Comparison of ENCODE assay signal across 1 cellular context in the genomic region with DNA sequence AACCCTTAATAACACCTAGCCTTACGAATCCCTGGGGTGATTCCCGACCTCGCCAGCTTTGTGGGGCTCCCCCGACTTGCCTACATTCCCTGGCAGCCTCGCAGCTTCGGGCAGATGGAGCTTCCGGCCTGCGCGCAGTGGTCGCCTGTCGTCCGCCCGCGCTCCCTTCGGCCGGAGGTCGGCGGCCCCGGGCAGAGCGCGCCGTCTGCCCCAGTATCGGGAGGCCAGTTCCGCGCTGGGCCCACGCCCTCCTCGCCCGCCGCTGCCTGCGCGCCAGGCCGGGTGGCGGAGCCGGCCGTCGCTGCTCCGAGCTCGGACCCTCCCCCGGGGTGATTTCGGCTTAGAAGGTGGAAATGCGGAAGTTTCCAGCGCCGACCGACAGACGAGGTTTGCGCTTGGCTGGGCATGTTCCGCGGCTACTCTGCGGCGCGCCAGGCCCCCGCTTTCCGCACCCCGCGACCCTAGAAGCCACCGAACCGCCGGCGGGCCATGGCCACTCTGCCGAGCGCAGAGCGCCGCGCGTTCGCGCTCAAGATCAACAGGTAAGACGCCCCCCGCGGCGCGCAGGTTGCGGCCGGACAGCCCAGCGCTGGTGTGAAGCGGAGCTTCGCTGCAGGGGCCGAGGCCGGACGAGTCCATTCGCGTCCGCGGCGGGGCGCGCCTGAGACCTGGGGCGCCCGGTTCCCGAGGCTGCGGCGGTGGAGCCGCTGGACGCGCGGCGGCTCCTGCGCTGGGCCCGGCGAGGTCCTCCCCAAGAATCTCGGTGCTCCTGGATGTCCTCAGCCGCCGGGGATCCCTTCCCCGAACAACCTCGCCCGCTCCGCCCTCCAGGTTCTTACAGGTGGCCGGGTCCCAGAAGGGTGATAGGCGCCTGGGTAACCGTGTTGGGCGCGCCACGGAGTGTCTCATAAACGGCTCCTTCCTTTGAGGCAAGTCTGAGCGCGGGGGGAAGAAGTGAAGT.
TF ChIP-seq lines count a peak whose summit lies in the region.

Gene DOCK8 (plus strand): TSS at position 378 of the 961 bp plus-strand sequence. CDS start 112 bp downstream, at position 490.

TF ChIP-seq in SK-N-SH, 30 proteins besides CTCF, POLR2A, EP300 and RAD21 (continued from another document):
- no peak for TF ChIP-seq REST (IDR thresholded peaks at IDR 0.05; ENCODE audit: low read depth, low read length)
- TF ChIP-seq, protein P1, sequence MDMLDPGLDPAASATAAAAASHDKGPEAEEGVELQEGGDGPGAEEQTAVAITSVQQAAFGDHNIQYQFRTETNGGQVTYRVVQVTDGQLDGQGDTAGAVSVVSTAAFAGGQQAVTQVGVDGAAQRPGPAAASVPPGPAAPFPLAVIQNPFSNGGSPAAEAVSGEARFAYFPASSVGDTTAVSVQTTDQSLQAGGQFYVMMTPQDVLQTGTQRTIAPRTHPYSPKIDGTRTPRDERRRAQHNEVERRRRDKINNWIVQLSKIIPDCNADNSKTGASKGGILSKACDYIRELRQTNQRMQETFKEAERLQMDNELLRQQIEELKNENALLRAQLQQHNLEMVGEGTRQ (IDR thresholded peaks at IDR 0.05; ENCODE audit: borderline replicate concordance, low read depth, low read length): no peak
- TF ChIP-seq, protein P2, sequence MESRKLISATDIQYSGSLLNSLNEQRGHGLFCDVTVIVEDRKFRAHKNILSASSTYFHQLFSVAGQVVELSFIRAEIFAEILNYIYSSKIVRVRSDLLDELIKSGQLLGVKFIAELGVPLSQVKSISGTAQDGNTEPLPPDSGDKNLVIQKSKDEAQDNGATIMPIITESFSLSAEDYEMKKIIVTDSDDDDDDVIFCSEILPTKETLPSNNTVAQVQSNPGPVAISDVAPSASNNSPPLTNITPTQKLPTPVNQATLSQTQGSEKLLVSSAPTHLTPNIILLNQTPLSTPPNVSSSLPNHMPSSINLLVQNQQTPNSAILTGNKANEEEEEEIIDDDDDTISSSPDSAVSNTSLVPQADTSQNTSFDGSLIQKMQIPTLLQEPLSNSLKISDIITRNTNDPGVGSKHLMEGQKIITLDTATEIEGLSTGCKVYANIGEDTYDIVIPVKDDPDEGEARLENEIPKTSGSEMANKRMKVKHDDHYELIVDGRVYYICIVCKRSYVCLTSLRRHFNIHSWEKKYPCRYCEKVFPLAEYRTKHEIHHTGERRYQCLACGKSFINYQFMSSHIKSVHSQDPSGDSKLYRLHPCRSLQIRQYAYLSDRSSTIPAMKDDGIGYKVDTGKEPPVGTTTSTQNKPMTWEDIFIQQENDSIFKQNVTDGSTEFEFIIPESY (IDR thresholded peaks at IDR 0.05; ENCODE audit: borderline replicate concordance, low read depth): no peak
- TF ChIP-seq FOXJ3 (CRISPR knock-in tag; IDR thresholded peaks at IDR 0.05): no peak
- no peak for TF ChIP-seq SMC3 (IDR thresholded peaks at IDR 0.05; ENCODE audit: low read depth, low read length)
